8 cellular contexts compared by ENCODE assay signal in the genomic region with DNA sequence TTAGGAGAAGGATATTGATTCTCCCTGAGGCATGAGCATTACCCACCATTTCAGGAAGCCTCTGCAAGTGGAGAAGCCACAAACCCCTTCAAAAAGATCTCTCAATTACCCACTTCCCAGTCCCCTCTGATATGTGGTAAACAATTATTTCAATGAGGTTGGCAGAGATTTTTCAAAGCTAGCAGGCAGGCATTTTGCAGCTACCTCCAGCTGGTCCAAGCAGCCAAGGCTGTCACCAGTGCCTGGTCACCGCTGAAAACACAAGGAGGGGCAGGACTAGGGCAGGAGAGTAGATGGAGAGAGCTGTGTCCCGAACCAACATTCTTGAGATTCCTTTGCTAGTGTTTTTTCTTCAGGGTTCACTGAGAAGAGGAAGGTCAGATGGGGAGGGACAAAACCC. TPM values are rescaled to one million over a fixed set of nuclear protein-coding genes. Genes with fewer than 3 reads are reported as not detected.
A peak's percentile ranks its signal among the peaks of the same experiment; 100 is the strongest.
DNase-seq lines count a peak whose midpoint lies in the region; ATAC-seq and TF ChIP-seq lines count a peak whose summit lies in the region.

No MANE protein-coding gene starts in this region.

- POLR2A ChIA-PET in activated naive CD8-positive, alpha-beta T cell treated with anti-CD3 and anti-CD28 coated beads, Interleukin-2, amount 10 ng/mL, durations not matched to agents 7 days and 5 days (lab: Charles Lee), result interaction anchor here (0.7 to 0.9 kb wide), 2 partner anchors 16 to 21 kb away, joined by 3 to 4 read pairs; no protein-coding TSS in a partner anchor

- ATAC-seq in activated naive CD8-positive, alpha-beta T cell treated with anti-CD3 and anti-CD28 coated beads, Interleukin-2, amount 10 ng/mL, durations not matched to agents 7 days and 5 days (ENCODE audit: low read depth), result peak; percentile 14
- peak; percentile 81 for ATAC-seq in upper lobe of right lung
- no peak for ATAC-seq in GM19452 (IDR thresholded peaks at IDR 0.05; ENCODE audit: unreplicated experiment)

- H3K27me3 Mint-ChIP-seq in activated naive CD8-positive, alpha-beta T cell treated with anti-CD3 and anti-CD28 coated beads, Interleukin-2, amount 10 ng/mL, durations not matched to agents 7 days and 5 days, result no peaks in the 10 kb centered on the region
- H3K27me3 Mint-ChIP-seq in activated naive CD8-positive, alpha-beta T cell treated with anti-CD3 and anti-CD28 coated beads for 36 hours, result no peaks in the 10 kb centered on the region

- no peaks in the 10 kb centered on the region for H3K36me3 Mint-ChIP-seq in activated naive CD8-positive, alpha-beta T cell treated with anti-CD3 and anti-CD28 coated beads, Interleukin-2, amount 10 ng/mL, durations not matched to agents 7 days and 5 days
- H3K36me3 Mint-ChIP-seq in activated naive CD8-positive, alpha-beta T cell treated with anti-CD3 and anti-CD28 coated beads for 36 hours, result peaks cover 6% of the 10 kb centered on the region

- H3K36me3 ChIP-seq in brain microvascular endothelial cell (replicated peaks), result no peaks in the 10 kb centered on the region
- H3K36me3 ChIP-seq in upper lobe of right lung, result no peaks in the 10 kb centered on the region

- no peak overlapping the region for H3K27ac Mint-ChIP-seq in activated naive CD8-positive, alpha-beta T cell treated with anti-CD3 and anti-CD28 coated beads, Interleukin-2, amount 10 ng/mL, durations not matched to agents 7 days and 5 days
- no peak overlapping the region for H3K27ac Mint-ChIP-seq in activated naive CD8-positive, alpha-beta T cell treated with anti-CD3 and anti-CD28 coated beads for 36 hours

- DNase-seq in activated naive CD8-positive, alpha-beta T cell treated with anti-CD3 and anti-CD28 coated beads, Interleukin-2, amount 10 ng/mL, durations not matched to agents 7 days and 5 days, result no peak
- DNase-seq in activated naive CD8-positive, alpha-beta T cell treated with anti-CD3 and anti-CD28 coated beads for 36 hours, result no peak
- DNase-seq in brain microvascular endothelial cell (peak; percentile 17), islet precursor cell (peak; percentile 90), upper lobe of right lung (no peak), cerebellar nuclear complex (lab: John Stamatoyannopoulos, UW) (no peak), GM19240 (ENCODE audit: insufficient read length, low spot score) (no peak)

- H3K27ac ChIP-seq in brain microvascular endothelial cell, result peak overlapping the region; percentile 65
- no peak overlapping the region for H3K27ac ChIP-seq in upper lobe of right lung

- peaks cover 19% of the 10 kb centered on the region for H3K4me1 ChIP-seq in upper lobe of right lung

- no peak overlapping the region for H3K4me3 ChIP-seq in brain microvascular endothelial cell (ENCODE audit: low read depth, low read length)
- no peak overlapping the region for H3K4me3 ChIP-seq in upper lobe of right lung

- in situ Hi-C loops in brain microvascular endothelial cell (cut with HindIII; ENCODE audit: low pct_ligation_motif_present, low sequenced_read_pairs), result no loop called here

- no peaks in the 10 kb centered on the region for H3K9me3 ChIP-seq in upper lobe of right lung

- peak overlapping the region; percentile 30 for H3K4me3 Mint-ChIP-seq in activated naive CD8-positive, alpha-beta T cell treated with anti-CD3 and anti-CD28 coated beads, Interleukin-2, amount 10 ng/mL, durations not matched to agents 7 days and 5 days
- H3K4me3 Mint-ChIP-seq in activated naive CD8-positive, alpha-beta T cell treated with anti-CD3 and anti-CD28 coated beads for 36 hours, result no peak overlapping the region

- intact Hi-C loops in upper lobe of right lung (cut with DNase I), result no loop called here

- TF ChIP-seq CTCF in brain microvascular endothelial cell (IDR thresholded peaks at IDR 0.05; ENCODE audit: low read depth, low read length, missing control alignments), result no peak
- TF ChIP-seq CTCF in upper lobe of right lung (IDR thresholded peaks at IDR 0.05), result no peak

- peaks cover 8% of the 10 kb centered on the region for H3K4me1 Mint-ChIP-seq in activated naive CD8-positive, alpha-beta T cell treated with anti-CD3 and anti-CD28 coated beads, Interleukin-2, amount 10 ng/mL, durations not matched to agents 7 days and 5 days
- H3K4me1 Mint-ChIP-seq in activated naive CD8-positive, alpha-beta T cell treated with anti-CD3 and anti-CD28 coated beads for 36 hours, result peaks cover 15% of the 10 kb centered on the region

- H3K9me3 Mint-ChIP-seq in activated naive CD8-positive, alpha-beta T cell treated with anti-CD3 and anti-CD28 coated beads, Interleukin-2, amount 10 ng/mL, durations not matched to agents 7 days and 5 days, result no peaks in the 10 kb centered on the region
- H3K9me3 Mint-ChIP-seq in activated naive CD8-positive, alpha-beta T cell treated with anti-CD3 and anti-CD28 coated beads for 36 hours, result no peaks in the 10 kb centered on the region

- no peaks in the 10 kb centered on the region for H3K27me3 ChIP-seq in brain microvascular endothelial cell (replicated peaks)
- H3K27me3 ChIP-seq in upper lobe of right lung, result no peaks in the 10 kb centered on the region

RNA-seq across cellular contexts. Expression of gene APP, which starts 22.5 kb away (rescaled TPM):
- 10 to 100 TPM; 18.8 to 19.4 TPM for total RNA-seq in activated naive CD8-positive, alpha-beta T cell treated with anti-CD3 and anti-CD28 coated beads, Interleukin-2, amount 10 ng/mL, durations not matched to agents 7 days and 5 days
- total RNA-seq in activated naive CD8-positive, alpha-beta T cell treated with anti-CD3 and anti-CD28 coated beads for 36 hours, result 10 to 100 TPM; 50.9 to 53.7 TPM
- total RNA-seq in upper lobe of right lung, result 480 TPM

Comparison
In these comparisons a context has a peak if more than half of its experiments do, and no peak if none do; other contexts are left out.
1. DNase-seq: peak in brain microvascular endothelial cell (single experiment) and islet precursor cell (single experiment); none in activated naive CD8-positive, alpha-beta T cell treated with anti-CD3 and anti-CD28 coated beads, Interleukin-2, amount 10 ng/mL, durations not matched to agents 7 days and 5 days (single experiment), activated naive CD8-positive, alpha-beta T cell treated with anti-CD3 and anti-CD28 coated beads for 36 hours (single experiment), upper lobe of right lung (single experiment), cerebellar nuclear complex (0 of 2) and GM19240 (single experiment).